ENCODE assay signal across 27 cellular contexts in the genomic region with DNA sequence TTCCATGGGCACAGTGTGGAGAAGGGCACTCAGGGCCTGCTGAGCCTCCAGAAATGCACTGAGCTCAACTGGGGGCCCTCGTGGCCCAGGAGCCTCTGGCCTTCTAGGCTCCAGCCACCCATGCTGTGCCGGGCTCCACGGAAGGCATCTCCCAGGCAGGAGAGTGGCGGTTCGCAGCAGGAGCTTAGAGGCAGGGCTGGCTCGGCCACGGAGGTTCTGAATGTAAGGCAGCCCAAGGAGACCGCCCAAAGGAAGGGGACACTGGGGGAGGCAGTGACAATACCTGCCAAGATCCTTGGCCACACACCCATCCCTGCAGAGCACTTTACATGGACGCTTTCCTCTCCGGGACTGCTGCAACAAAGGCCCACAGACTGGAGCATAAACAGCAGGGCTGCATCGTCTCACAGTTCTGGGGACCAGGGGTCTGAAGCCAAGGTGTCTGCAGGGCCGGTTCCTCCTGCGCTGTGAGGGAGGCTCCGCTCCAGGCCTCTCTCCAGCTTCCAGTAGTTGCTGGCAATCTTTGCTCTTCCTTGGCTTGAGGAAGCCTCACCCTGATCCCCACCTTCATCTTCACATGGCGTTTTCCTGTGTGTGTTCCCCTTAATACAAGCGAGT.
"Had no signal": no experiment of that assay in that cellular context is flagged by ENCODE, and none has a peak within 500 bp of the region (broad histone marks: within the 10 kb centered on the region; RNA-seq: fewer than 3 reads in every experiment).

No MANE protein-coding gene starts in this region.

- H3K4me1 ChIP-seq: lower lobe of right lung, testis, thyroid gland, transverse colon had no signal

- H3K27me3 ChIP-seq: hepatocyte, ovary, testis, thyroid gland, upper lobe of left lung had no signal

- H3K27ac ChIP-seq: hepatocyte, lower lobe of right lung, neutrophil, ovary, skin epidermis, stomach, testis, thyroid gland, transverse colon, upper lobe of left lung had no signal

- H3K4me3 Mint-ChIP-seq: naive thymus-derived CD8-positive, alpha-beta T cell; nephron; neural crest cell; stimulated activated naive B cell treated with anti-CD40 and anti-IgM and Interleukin-4, amounts not matched to agents 10 μg/mL and 1 μg/mL and 100 μg/mL, for 72 hours had no signal

- H3K27ac Mint-ChIP-seq: naive thymus-derived CD8-positive, alpha-beta T cell; nephron; progenitor cell of endocrine pancreas; stimulated activated naive B cell treated with anti-CD40 and anti-IgM and Interleukin-4, amounts not matched to agents 10 μg/mL and 1 μg/mL and 100 μg/mL, for 72 hours had no signal

- H3K9me3 ChIP-seq: lower lobe of right lung, neutrophil, ovary, stomach, testis, thyroid gland, transverse colon, upper lobe of left lung had no signal

- DNase-seq: islet precursor cell; left ventricle myocardium superior; lower lobe of right lung; mammary epithelial cell; mesenchymal stem cell; naive thymus-derived CD8-positive, alpha-beta T cell; occipital lobe; ovary; right cardiac atrium; stimulated activated CD4-positive, alpha-beta T cell treated with anti-CD3 and anti-CD28 coated beads, Interleukin-12 subunit alpha, Interleukin-12 subunit beta, amount 100 ng/mL, for 4 hours; stimulated activated CD4-positive, alpha-beta T cell treated with anti-CD3 and anti-CD28 coated beads, Interleukin-15, amount 100 ng/mL, for 24 hours; stimulated activated CD4-positive, alpha-beta T cell treated with anti-CD3 and anti-CD28 coated beads, Interleukin-2, amount 100 ng/mL, for 24 hours; stimulated activated CD4-positive, alpha-beta T cell treated with anti-CD3 and anti-CD28 coated beads, Interleukin-4, amount 100 ng/mL, for 1 hour; stimulated activated naive B cell treated with anti-CD40 and anti-IgM and Interleukin-4, amounts not matched to agents 10 μg/mL and 1 μg/mL and 100 μg/mL, for 72 hours; stimulated activated naive CD8-positive, alpha-beta T cell treated with anti-CD3 and anti-CD28 coated beads, Interleukin-15, Interleukin-2, amounts not matched to agents 100 U/mL and 50 U/mL, for 24 hours; stomach; testis; thyroid gland; transverse colon had no signal

- ATAC-seq: left lobe of liver; left ventricle myocardium superior; lower lobe of right lung; naive thymus-derived CD8-positive, alpha-beta T cell; stimulated activated naive B cell treated with anti-CD40 and anti-IgM and Interleukin-4, amounts not matched to agents 10 μg/mL and 1 μg/mL and 100 μg/mL, for 72 hours; stimulated activated naive CD8-positive, alpha-beta T cell treated with anti-CD3 and anti-CD28 coated beads, Interleukin-15, Interleukin-2, amounts not matched to agents 100 U/mL and 50 U/mL, for 24 hours had no signal

- H3K36me3 Mint-ChIP-seq: naive thymus-derived CD8-positive, alpha-beta T cell; stimulated activated naive B cell treated with anti-CD40 and anti-IgM and Interleukin-4, amounts not matched to agents 10 μg/mL and 1 μg/mL and 100 μg/mL, for 72 hours had no signal

- H3K4me2 ChIP-seq: hepatocyte had no signal

- H3K4me3 ChIP-seq: hepatocyte, lower lobe of right lung, ovary, skin epidermis, stomach, testis, thyroid gland, transverse colon, upper lobe of left lung had no signal

- H3K9me3 Mint-ChIP-seq: naive thymus-derived CD8-positive, alpha-beta T cell; nephron; neural crest cell had no signal

- H3K36me3 ChIP-seq: lower lobe of right lung, neutrophil, ovary, stomach, thyroid gland, transverse colon, upper lobe of left lung had no signal
